Comparison of ENCODE assay signal across 35 cellular contexts in the genomic region with DNA sequence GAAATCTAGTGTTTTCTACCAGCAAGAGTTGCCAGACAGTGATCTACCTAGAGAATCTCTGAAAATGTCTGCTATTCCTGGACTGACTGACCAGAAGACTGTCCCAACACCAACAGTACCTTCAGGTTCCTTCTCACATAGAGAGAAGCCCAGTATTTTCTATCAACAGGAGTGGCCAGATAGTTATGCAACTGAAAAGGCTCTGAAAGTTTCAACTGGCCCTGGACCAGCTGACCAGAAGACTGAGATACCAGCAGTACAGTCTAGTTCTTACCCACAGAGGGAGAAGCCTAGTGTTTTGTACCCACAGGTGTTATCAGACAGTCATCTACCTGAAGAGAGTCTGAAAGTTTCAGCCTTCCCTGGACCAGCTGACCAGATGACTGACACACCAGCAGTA.
"Had no signal": no experiment of that assay in that cellular context is flagged by ENCODE, and none has a peak within 500 bp of the region (broad histone marks: within the 10 kb centered on the region; RNA-seq: fewer than 3 reads in every experiment).

No MANE protein-coding gene starts in this region.

- H3K27me3 ChIP-seq: MG63 had no signal

- DNase-seq: Karpas-422, Kasumi-1, MG63, MM.1S, MV-4-11, NCI-H1048, NCI-H1092, NCI-H1092 treated with DMSO at 0.1 percent for 48 hours, NCI-H1105, NCI-H1105 treated with DMSO at 0.1 percent for 48 hours, NCI-H1417, NCI-H1417 treated with DMSO at 0.1 percent for 48 hours, NCI-H1436, NCI-H1436 treated with DMSO at 0.1 percent for 48 hours, NCI-H146, NCI-H1694, NCI-H1694 treated with DMSO at 0.1 percent for 48 hours, NCI-H187, NCI-H187 treated with DMSO at 0.1 percent for 48 hours, NCI-H1930, NCI-H2029, NCI-H2029 treated with DMSO at 0.1 percent for 48 hours, NCI-H2081, NCI-H2081 treated with DMSO at 0.1 percent for 48 hours, NCI-H2107, NCI-H2171, NCI-H2171 treated with DMSO at 0.1 percent for 48 hours, NCI-H2227 treated with DMSO at 0.1 percent for 48 hours, NCI-H226, NCI-H345, NCI-H446, NCI-H446 treated with DMSO at 0.1 percent for 48 hours, NCI-H510A, NCI-H510A treated with DMSO at 0.1 percent for 48 hours, NCI-H524 had no signal

- H3K9me3 ChIP-seq: MG63 had no signal

- H3K4me3 ChIP-seq: MG63 had no signal
